Comparison of ENCODE assay signal across 1 cellular context in genomic region chr1:222711319-222712252, GRCh38.
TF ChIP-seq lines count a peak whose summit lies in the region.

No MANE protein-coding gene starts in this region.

TF ChIP-seq in HepG2, 621 proteins besides CTCF, POLR2A, EP300 and RAD21 (continued from another document):
- TF ChIP-seq PRDM10 (CRISPR knock-in tag; IDR thresholded peaks at IDR 0.05; ENCODE audit: low read depth) (0 out of 2 replicates have a peak, but pooled peaks have one; percentile 37), REL (CRISPR knock-in tag; conservative IDR thresholded peaks at IDR 0.05) (no peak), FIP1L1 (IDR thresholded peaks at IDR 0.05; ENCODE audit: borderline replicate concordance, insufficient read depth, low read depth, low read length) (no peak), HOMEZ (CRISPR knock-in tag; IDR thresholded peaks at IDR 0.05; ENCODE audit: low read depth) (no peak), SNRNP70 (IDR thresholded peaks at IDR 0.05; ENCODE audit: low read depth, low read length) (no peak), HHEX (CRISPR knock-in tag; IDR thresholded peaks at IDR 0.05) (0 out of 2 replicates have a peak, but pooled peaks have one; percentile 31), DMTF1 (CRISPR knock-in tag; IDR thresholded peaks at IDR 0.05) (no peak)
